Comparison of ENCODE assay signal across 1 cellular context in the genomic region with DNA sequence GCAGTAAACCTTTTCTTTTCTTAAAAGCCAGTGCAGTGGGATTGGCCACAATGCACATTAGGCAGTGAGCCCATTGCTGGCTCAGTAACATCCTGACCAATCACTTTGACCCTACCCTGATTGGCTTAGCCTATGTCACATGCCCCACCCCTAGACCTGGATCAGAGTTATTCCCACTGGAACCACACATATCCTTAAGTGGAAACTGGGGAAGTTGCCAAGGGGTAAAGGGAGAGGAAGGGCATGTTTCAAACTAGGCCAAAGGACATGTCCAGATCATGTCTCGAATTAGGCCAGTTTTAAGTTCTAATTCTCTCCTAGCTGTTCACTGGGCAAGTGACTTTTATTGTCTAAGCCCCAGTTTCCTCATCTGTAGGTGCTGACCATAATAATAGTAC.
TF ChIP-seq lines count a peak whose summit lies in the region.

No MANE protein-coding gene starts in this region.

TF ChIP-seq in K562, 482 proteins besides CTCF, POLR2A, EP300 and RAD21 (continued from another document):
- TF ChIP-seq, protein P1, sequence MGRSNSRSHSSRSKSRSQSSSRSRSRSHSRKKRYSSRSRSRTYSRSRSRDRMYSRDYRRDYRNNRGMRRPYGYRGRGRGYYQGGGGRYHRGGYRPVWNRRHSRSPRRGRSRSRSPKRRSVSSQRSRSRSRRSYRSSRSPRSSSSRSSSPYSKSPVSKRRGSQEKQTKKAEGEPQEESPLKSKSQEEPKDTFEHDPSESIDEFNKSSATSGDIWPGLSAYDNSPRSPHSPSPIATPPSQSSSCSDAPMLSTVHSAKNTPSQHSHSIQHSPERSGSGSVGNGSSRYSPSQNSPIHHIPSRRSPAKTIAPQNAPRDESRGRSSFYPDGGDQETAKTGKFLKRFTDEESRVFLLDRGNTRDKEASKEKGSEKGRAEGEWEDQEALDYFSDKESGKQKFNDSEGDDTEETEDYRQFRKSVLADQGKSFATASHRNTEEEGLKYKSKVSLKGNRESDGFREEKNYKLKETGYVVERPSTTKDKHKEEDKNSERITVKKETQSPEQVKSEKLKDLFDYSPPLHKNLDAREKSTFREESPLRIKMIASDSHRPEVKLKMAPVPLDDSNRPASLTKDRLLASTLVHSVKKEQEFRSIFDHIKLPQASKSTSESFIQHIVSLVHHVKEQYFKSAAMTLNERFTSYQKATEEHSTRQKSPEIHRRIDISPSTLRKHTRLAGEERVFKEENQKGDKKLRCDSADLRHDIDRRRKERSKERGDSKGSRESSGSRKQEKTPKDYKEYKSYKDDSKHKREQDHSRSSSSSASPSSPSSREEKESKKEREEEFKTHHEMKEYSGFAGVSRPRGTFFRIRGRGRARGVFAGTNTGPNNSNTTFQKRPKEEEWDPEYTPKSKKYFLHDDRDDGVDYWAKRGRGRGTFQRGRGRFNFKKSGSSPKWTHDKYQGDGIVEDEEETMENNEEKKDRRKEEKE (IDR thresholded peaks at IDR 0.05; ENCODE audit: borderline replicate concordance in 1 of 2, control insufficient read depth in 1 of 2, low read depth in 2 of 2, low read length in 1 of 2): no peak
- TF ChIP-seq XRCC4 (IDR thresholded peaks at IDR 0.05; ENCODE audit: extremely low read depth, insufficient read depth, insufficient read length): no peak
- TF ChIP-seq ZNF274 (IDR thresholded peaks at IDR 0.05; ENCODE audit: borderline replicate concordance, low read depth, low read length): no peak
- TF ChIP-seq CEBPG (CRISPR knock-in tag; IDR thresholded peaks at IDR 0.05): no peak
- TF ChIP-seq CEBPG (tag; conservative IDR thresholded peaks at IDR 0.05 in 1 of 2, IDR thresholded peaks at IDR 0.05 in 1 of 2): no peak; a peak in 1 of 4 replicates
- TF ChIP-seq ZNF175 (CRISPR knock-in tag; IDR thresholded peaks at IDR 0.05; ENCODE audit: low read depth): 0 out of 2 replicates have a peak, but pooled peaks have one; percentile 24
- no peak for TF ChIP-seq ATF7 (IDR thresholded peaks at IDR 0.05)
- no peak for TF ChIP-seq ZNF324 (CRISPR knock-in tag; IDR thresholded peaks at IDR 0.05)
- TF ChIP-seq, protein P2, sequence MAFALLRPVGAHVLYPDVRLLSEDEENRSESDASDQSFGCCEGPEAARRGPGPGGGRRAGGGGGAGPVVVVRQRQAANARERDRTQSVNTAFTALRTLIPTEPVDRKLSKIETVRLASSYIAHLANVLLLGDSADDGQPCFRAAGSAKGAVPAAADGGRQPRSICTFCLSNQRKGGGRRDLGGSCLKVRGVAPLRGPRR (CRISPR knock-in tag; IDR thresholded peaks at IDR 0.05): no peak
- no peak for TF ChIP-seq XRCC5 (IDR thresholded peaks at IDR 0.05; ENCODE audit: low read depth, low read length)
- TF ChIP-seq KHSRP (IDR thresholded peaks at IDR 0.05): no peak
- TF ChIP-seq, protein P3, sequence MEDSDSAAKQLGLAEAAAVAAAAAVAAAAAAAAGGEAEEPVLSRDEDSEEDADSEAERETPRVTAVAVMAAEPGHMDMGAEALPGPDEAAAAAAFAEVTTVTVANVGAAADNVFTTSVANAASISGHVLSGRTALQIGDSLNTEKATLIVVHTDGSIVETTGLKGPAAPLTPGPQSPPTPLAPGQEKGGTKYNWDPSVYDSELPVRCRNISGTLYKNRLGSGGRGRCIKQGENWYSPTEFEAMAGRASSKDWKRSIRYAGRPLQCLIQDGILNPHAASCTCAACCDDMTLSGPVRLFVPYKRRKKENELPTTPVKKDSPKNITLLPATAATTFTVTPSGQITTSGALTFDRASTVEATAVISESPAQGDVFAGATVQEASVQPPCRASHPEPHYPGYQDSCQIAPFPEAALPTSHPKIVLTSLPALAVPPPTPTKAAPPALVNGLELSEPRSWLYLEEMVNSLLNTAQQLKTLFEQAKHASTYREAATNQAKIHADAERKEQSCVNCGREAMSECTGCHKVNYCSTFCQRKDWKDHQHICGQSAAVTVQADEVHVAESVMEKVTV (CRISPR knock-in tag; IDR thresholded peaks at IDR 0.05): no peak
- TF ChIP-seq FOXA1 (IDR thresholded peaks at IDR 0.05; ENCODE audit: borderline replicate concordance): no peak
- TF ChIP-seq, protein P4, sequence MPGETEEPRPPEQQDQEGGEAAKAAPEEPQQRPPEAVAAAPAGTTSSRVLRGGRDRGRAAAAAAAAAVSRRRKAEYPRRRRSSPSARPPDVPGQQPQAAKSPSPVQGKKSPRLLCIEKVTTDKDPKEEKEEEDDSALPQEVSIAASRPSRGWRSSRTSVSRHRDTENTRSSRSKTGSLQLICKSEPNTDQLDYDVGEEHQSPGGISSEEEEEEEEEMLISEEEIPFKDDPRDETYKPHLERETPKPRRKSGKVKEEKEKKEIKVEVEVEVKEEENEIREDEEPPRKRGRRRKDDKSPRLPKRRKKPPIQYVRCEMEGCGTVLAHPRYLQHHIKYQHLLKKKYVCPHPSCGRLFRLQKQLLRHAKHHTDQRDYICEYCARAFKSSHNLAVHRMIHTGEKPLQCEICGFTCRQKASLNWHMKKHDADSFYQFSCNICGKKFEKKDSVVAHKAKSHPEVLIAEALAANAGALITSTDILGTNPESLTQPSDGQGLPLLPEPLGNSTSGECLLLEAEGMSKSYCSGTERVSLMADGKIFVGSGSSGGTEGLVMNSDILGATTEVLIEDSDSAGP (CRISPR knock-in tag; IDR thresholded peaks at IDR 0.05): no peak
- TF ChIP-seq, protein P5, sequence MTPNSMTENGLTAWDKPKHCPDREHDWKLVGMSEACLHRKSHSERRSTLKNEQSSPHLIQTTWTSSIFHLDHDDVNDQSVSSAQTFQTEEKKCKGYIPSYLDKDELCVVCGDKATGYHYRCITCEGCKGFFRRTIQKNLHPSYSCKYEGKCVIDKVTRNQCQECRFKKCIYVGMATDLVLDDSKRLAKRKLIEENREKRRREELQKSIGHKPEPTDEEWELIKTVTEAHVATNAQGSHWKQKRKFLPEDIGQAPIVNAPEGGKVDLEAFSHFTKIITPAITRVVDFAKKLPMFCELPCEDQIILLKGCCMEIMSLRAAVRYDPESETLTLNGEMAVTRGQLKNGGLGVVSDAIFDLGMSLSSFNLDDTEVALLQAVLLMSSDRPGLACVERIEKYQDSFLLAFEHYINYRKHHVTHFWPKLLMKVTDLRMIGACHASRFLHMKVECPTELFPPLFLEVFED (CRISPR knock-in tag; conservative IDR thresholded peaks at IDR 0.05): no peak
- no peak for TF ChIP-seq FOXM1 (IDR thresholded peaks at IDR 0.05; ENCODE audit: low read depth)
- no peak for TF ChIP-seq FOXM1 (CRISPR knock-in tag; IDR thresholded peaks at IDR 0.05; ENCODE audit: low read depth)
- no peak for TF ChIP-seq SMAD1 (IDR thresholded peaks at IDR 0.05; ENCODE audit: low read depth, low read length, partially characterized antibody)
- no peak for TF ChIP-seq MAFK (IDR thresholded peaks at IDR 0.05; ENCODE audit: low read length)
- TF ChIP-seq ZC3H11A (IDR thresholded peaks at IDR 0.05; ENCODE audit: low read depth, low read length): no peak
- peak; percentile 76; the same call in 1 of the 2 replicates for TF ChIP-seq ZNF780A (CRISPR knock-in tag; IDR thresholded peaks at IDR 0.05)
- no peak for TF ChIP-seq ZNF124 (CRISPR knock-in tag; IDR thresholded peaks at IDR 0.05)
- no peak for TF ChIP-seq ZNF696 (CRISPR knock-in tag; conservative IDR thresholded peaks at IDR 0.05)
- TF ChIP-seq, protein P6, sequence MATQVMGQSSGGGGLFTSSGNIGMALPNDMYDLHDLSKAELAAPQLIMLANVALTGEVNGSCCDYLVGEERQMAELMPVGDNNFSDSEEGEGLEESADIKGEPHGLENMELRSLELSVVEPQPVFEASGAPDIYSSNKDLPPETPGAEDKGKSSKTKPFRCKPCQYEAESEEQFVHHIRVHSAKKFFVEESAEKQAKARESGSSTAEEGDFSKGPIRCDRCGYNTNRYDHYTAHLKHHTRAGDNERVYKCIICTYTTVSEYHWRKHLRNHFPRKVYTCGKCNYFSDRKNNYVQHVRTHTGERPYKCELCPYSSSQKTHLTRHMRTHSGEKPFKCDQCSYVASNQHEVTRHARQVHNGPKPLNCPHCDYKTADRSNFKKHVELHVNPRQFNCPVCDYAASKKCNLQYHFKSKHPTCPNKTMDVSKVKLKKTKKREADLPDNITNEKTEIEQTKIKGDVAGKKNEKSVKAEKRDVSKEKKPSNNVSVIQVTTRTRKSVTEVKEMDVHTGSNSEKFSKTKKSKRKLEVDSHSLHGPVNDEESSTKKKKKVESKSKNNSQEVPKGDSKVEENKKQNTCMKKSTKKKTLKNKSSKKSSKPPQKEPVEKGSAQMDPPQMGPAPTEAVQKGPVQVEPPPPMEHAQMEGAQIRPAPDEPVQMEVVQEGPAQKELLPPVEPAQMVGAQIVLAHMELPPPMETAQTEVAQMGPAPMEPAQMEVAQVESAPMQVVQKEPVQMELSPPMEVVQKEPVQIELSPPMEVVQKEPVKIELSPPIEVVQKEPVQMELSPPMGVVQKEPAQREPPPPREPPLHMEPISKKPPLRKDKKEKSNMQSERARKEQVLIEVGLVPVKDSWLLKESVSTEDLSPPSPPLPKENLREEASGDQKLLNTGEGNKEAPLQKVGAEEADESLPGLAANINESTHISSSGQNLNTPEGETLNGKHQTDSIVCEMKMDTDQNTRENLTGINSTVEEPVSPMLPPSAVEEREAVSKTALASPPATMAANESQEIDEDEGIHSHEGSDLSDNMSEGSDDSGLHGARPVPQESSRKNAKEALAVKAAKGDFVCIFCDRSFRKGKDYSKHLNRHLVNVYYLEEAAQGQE (CRISPR knock-in tag; IDR thresholded peaks at IDR 0.05; ENCODE audit: low read depth): no peak
- no peak for TF ChIP-seq ZBTB1 (CRISPR knock-in tag; IDR thresholded peaks at IDR 0.05; ENCODE audit: borderline replicate concordance, low read depth)
- TF ChIP-seq, protein P7, sequence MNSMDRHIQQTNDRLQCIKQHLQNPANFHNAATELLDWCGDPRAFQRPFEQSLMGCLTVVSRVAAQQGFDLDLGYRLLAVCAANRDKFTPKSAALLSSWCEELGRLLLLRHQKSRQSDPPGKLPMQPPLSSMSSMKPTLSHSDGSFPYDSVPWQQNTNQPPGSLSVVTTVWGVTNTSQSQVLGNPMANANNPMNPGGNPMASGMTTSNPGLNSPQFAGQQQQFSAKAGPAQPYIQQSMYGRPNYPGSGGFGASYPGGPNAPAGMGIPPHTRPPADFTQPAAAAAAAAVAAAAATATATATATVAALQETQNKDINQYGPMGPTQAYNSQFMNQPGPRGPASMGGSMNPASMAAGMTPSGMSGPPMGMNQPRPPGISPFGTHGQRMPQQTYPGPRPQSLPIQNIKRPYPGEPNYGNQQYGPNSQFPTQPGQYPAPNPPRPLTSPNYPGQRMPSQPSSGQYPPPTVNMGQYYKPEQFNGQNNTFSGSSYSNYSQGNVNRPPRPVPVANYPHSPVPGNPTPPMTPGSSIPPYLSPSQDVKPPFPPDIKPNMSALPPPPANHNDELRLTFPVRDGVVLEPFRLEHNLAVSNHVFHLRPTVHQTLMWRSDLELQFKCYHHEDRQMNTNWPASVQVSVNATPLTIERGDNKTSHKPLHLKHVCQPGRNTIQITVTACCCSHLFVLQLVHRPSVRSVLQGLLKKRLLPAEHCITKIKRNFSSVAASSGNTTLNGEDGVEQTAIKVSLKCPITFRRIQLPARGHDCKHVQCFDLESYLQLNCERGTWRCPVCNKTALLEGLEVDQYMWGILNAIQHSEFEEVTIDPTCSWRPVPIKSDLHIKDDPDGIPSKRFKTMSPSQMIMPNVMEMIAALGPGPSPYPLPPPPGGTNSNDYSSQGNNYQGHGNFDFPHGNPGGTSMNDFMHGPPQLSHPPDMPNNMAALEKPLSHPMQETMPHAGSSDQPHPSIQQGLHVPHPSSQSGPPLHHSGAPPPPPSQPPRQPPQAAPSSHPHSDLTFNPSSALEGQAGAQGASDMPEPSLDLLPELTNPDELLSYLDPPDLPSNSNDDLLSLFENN (IDR thresholded peaks at IDR 0.05; ENCODE audit: low read depth in 2 of 2, low read length in 2 of 2): no peak
- TF ChIP-seq, protein P8, sequence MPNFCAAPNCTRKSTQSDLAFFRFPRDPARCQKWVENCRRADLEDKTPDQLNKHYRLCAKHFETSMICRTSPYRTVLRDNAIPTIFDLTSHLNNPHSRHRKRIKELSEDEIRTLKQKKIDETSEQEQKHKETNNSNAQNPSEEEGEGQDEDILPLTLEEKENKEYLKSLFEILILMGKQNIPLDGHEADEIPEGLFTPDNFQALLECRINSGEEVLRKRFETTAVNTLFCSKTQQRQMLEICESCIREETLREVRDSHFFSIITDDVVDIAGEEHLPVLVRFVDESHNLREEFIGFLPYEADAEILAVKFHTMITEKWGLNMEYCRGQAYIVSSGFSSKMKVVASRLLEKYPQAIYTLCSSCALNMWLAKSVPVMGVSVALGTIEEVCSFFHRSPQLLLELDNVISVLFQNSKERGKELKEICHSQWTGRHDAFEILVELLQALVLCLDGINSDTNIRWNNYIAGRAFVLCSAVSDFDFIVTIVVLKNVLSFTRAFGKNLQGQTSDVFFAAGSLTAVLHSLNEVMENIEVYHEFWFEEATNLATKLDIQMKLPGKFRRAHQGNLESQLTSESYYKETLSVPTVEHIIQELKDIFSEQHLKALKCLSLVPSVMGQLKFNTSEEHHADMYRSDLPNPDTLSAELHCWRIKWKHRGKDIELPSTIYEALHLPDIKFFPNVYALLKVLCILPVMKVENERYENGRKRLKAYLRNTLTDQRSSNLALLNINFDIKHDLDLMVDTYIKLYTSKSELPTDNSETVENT (CRISPR knock-in tag; IDR thresholded peaks at IDR 0.05): no peak
- no peak for TF ChIP-seq ZNF436 (CRISPR knock-in tag; IDR thresholded peaks at IDR 0.05)
- TF ChIP-seq ZNF311 (CRISPR knock-in tag; IDR thresholded peaks at IDR 0.05): no peak
- no peak for TF ChIP-seq CEBPB (tag; IDR thresholded peaks at IDR 0.05)
- TF ChIP-seq KDM2B (CRISPR knock-in tag; IDR thresholded peaks at IDR 0.05): no peak
- TF ChIP-seq ZFP1 (CRISPR knock-in tag; IDR thresholded peaks at IDR 0.05): no peak
- TF ChIP-seq ZNF217 (CRISPR knock-in tag; IDR thresholded peaks at IDR 0.05): no peak
- no peak for TF ChIP-seq NR2C2 (CRISPR knock-in tag; IDR thresholded peaks at IDR 0.05)
- no peak for TF ChIP-seq NR2C2 (tag; IDR thresholded peaks at IDR 0.05)
- no peak for TF ChIP-seq ZKSCAN8 (CRISPR knock-in tag; IDR thresholded peaks at IDR 0.05)
- TF ChIP-seq ZNF77 (CRISPR knock-in tag; IDR thresholded peaks at IDR 0.05): 0 out of 2 replicates have a peak, but pooled peaks have one; percentile 19
